1 cellular context compared by ENCODE assay signal in genomic region chr7:107580716-107581383, GRCh38.
TF ChIP-seq lines count a peak whose summit lies in the region.

No MANE protein-coding gene starts in this region.

TF ChIP-seq in HCT116, 20 proteins besides CTCF, POLR2A, EP300 and RAD21 (continued from another document):
- TF ChIP-seq YY1 (IDR thresholded peaks at IDR 0.05; ENCODE audit: extremely low read depth, insufficient replicate concordance, low read depth, low read length) (no peak), SP1 (IDR thresholded peaks at IDR 0.05; ENCODE audit: low read depth) (no peak)
